ENCODE assay signal across 16 cellular contexts in the genomic region with DNA sequence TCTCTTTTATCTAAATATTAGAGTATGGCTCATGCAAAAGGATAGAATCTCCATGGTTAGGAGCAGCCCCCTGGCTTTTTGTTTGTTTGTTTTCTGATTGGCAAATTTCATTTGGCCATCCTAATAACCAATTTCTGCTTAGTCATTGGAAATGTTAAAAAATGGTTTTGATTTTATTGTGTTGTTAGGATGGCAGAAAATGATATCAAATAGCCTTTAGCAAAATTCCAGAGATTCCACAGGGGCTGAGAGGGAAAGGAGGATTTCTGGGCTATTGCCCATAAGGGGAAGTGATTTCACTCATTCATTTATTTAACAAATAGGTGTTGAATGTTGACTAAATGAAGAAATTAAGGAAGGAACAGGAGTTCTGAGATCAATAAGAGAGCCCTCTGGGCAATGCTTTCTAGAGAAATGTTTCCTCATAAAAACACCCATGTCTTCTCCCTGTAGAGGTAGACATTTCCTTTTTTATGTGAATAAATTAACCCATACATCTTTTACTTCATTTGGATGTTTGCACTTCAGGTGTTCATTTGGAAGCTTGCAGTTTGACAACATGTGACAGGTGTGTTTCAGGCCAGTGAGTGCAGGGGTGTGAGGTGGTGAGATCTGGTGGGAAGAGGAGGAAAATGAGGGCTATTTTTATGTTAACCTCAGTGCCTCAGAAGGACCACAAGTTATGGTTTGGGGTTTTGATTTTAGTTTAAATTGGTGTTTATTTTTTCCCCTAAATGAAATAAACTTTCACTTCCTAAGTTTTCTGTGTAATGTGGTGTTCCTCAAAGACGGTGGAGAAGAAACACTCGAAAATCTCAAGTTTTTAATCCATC.
A peak's percentile ranks its signal among the peaks of the same experiment; 100 is the strongest.
DNase-seq lines count a peak whose midpoint lies in the region; ATAC-seq and TF ChIP-seq lines count a peak whose summit lies in the region.
"Had no signal": no experiment of that assay in that cellular context is flagged by ENCODE, and none has a peak within 500 bp of the region (broad histone marks: within the 10 kb centered on the region; RNA-seq: fewer than 3 reads in every experiment).

No MANE protein-coding gene starts in this region.

- ATAC-seq in GM21717 (IDR thresholded peaks at IDR 0.05; ENCODE audit: unreplicated experiment), result no peak
- ATAC-seq: body of pancreas had no signal

- H3K36me3 Mint-ChIP-seq in chondrocyte (ENCODE audit: low read depth) (no peaks in the 10 kb centered on the region), osteocyte (ENCODE audit: unreplicated experiment) (no peaks in the 10 kb centered on the region)

- peak overlapping the region; percentile 30 for H3K27ac Mint-ChIP-seq in chondrocyte (ENCODE audit: unreplicated experiment)
- peak overlapping the region; percentile 68 for H3K27ac Mint-ChIP-seq in osteocyte (ENCODE audit: unreplicated experiment)

- DNase-seq in GM03348 (ENCODE audit: low spot score), result peak; percentile 35
- DNase-seq in LHCN-M2 (ENCODE audit: low read depth), result peak; percentile 17
- DNase-seq in chondrocyte (ENCODE audit: low spot score), result no peak
- DNase-seq in osteocyte (ENCODE audit: extremely low spot score, unreplicated experiment), result no peak
- no peak for DNase-seq in activated T-cell treated with anti-CD3 and anti-CD28 coated beads, Interleukin-2, amount 50 U/mL, for 48 hours
- no peak for DNase-seq in NCI-H446 treated with DMSO at 0.1 percent for 48 hours (lab: John Stamatoyannopoulos, UW)
- DNase-seq: activated CD8-positive, alpha-beta memory T cell treated with anti-CD3 and anti-CD28 coated beads, Interleukin-2, amount 50 U/mL, for 48 hours; activated naive CD4-positive, alpha-beta T cell treated with Interleukin-2 at 50 U/mL for 16 hours; body of pancreas; dermis blood vessel endothelial cell; NCI-H1694; NCI-H446; SJCRH30; stimulated activated CD4-positive, alpha-beta T cell treated with anti-CD3 and anti-CD28 coated beads, Interleukin-2, amount 100 ng/mL, for 24 hours; T-helper 9 cell had no signal

- H3K27me3 Mint-ChIP-seq in chondrocyte (ENCODE audit: low read depth) (no peaks in the 10 kb centered on the region), osteocyte (ENCODE audit: unreplicated experiment) (peaks cover 4% of the 10 kb centered on the region)

- no peaks in the 10 kb centered on the region for H3K9me3 Mint-ChIP-seq in chondrocyte (ENCODE audit: low read depth)
- no peaks in the 10 kb centered on the region for H3K9me3 Mint-ChIP-seq in osteocyte (ENCODE audit: unreplicated experiment)

- H3K4me1 Mint-ChIP-seq in chondrocyte (ENCODE audit: low read depth), result peaks cover 16% of the 10 kb centered on the region
- peaks cover 17% of the 10 kb centered on the region for H3K4me1 Mint-ChIP-seq in osteocyte (ENCODE audit: unreplicated experiment)

- H3K4me3 Mint-ChIP-seq in chondrocyte (ENCODE audit: unreplicated experiment) (no peak overlapping the region), osteocyte (ENCODE audit: unreplicated experiment) (no peak overlapping the region)

- TF ChIP-seq CTCF in chondrocyte (IDR thresholded peaks at IDR 0.05) (no peak), osteocyte (IDR thresholded peaks at IDR 0.05) (no peak)

Comparison
In these comparisons a context has a peak if more than half of its experiments do, and no peak if none do; other contexts are left out.
1. DNase-seq: peak in GM03348 (single experiment) and LHCN-M2 (single experiment); none in chondrocyte (single experiment), osteocyte (single experiment), activated T-cell treated with anti-CD3 and anti-CD28 coated beads, Interleukin-2, amount 50 U/mL, for 48 hours (0 of 2) and NCI-H446 treated with DMSO at 0.1 percent for 48 hours (single experiment).